Comparison of ENCODE assay signal across 8 cellular contexts in genomic region chr14:88386395-88386794, GRCh38. TPM values are rescaled to one million over a fixed set of nuclear protein-coding genes. Genes with fewer than 3 reads are reported as not detected.
DNase-seq lines count a peak whose midpoint lies in the region; ATAC-seq, FAIRE-seq and TF ChIP-seq lines count a peak whose summit lies in the region.

No MANE protein-coding gene starts in this region.

- H2BK5ac ChIP-seq in trophoblast cell (ENCODE audit: low read depth, low read length, poor library complexity), result no peak overlapping the region

- H3K9me3 ChIP-seq in OCI-LY3 (ENCODE audit: insufficient read depth, low read length), result no peaks in the 10 kb centered on the region
- H3K9me3 ChIP-seq in endothelial cell of umbilical vein (replicated peaks; ENCODE audit: control insufficient read depth, insufficient read depth, low read length), result no peaks in the 10 kb centered on the region
- no peaks in the 10 kb centered on the region for H3K9me3 ChIP-seq in trophoblast cell (ENCODE audit: insufficient read depth, low read depth, low read length)

- no peak overlapping the region for H4K12ac ChIP-seq in trophoblast cell (ENCODE audit: low read depth, low read length)

- peak overlapping the region; percentile 92 for H3K4me2 ChIP-seq in OCI-LY3 (ENCODE audit: low read length)
- H3K4me2 ChIP-seq in endothelial cell of umbilical vein (ENCODE audit: insufficient read depth, low read length), result peak overlapping the region; percentile 94
- peak overlapping the region; percentile 83 for H3K4me2 ChIP-seq in trophoblast cell (ENCODE audit: low read length)

- DNase-seq in endothelial cell of umbilical vein (ENCODE audit: low read depth, low spot score) (no peak), trophoblast cell (no peak), NCI-H774 (lab: John Stamatoyannopoulos, UW) (no peak), activated gamma-delta T cell treated with Interleukin-2 at 50 U/mL for 16 hours (no peak)

- H3K79me1 ChIP-seq in trophoblast cell (ENCODE audit: low read length), result peaks cover 6% of the 10 kb centered on the region

- H3K9ac ChIP-seq in OCI-LY3 (ENCODE audit: low read length) (peak overlapping the region; percentile 71), endothelial cell of umbilical vein (replicated peaks; ENCODE audit: extremely low read depth, insufficient read depth, low read length) (peak overlapping the region; percentile 74), trophoblast cell (ENCODE audit: low read length) (no peak overlapping the region)

- no peak overlapping the region for H4K91ac ChIP-seq in trophoblast cell (ENCODE audit: low read depth, low read length)

- no peak overlapping the region for H2AK5ac ChIP-seq in trophoblast cell (ENCODE audit: low read length)

- H3K9me1 ChIP-seq in endothelial cell of umbilical vein (replicated peaks; ENCODE audit: control insufficient read depth, extremely low read depth, insufficient read depth, low read length), result no peaks in the 10 kb centered on the region

- TF ChIP-seq POLR2A in endothelial cell of umbilical vein (IDR thresholded peaks at IDR 0.05; ENCODE audit: low read depth, low read length), result no peak

- no peak overlapping the region for H3K18ac ChIP-seq in trophoblast cell (ENCODE audit: low read length)

- peak overlapping the region; percentile 98 for H3K4me3 ChIP-seq in GM08714 (ENCODE audit: low read length)
- peak overlapping the region; percentile 88 for H3K4me3 ChIP-seq in OCI-LY3 (ENCODE audit: low read length)
- H3K4me3 ChIP-seq in endothelial cell of umbilical vein (replicated peaks in 1 of 3; ENCODE audit: insufficient read depth in 1 of 3, low read depth in 1 of 3, low read length in 3 of 3), result peak overlapping the region; percentile 87 to 94 (median 88)
- H3K4me3 ChIP-seq in trophoblast cell (ENCODE audit: low read depth, low read length), result no peak overlapping the region

- peaks cover 13% of the 10 kb centered on the region for H3K4me1 ChIP-seq in OCI-LY3 (ENCODE audit: low read length)
- peaks cover 25% of the 10 kb centered on the region for H3K4me1 ChIP-seq in endothelial cell of umbilical vein (ENCODE audit: control insufficient read depth, extremely low read depth, insufficient read depth, low read length)
- H3K4me1 ChIP-seq in trophoblast cell (ENCODE audit: control insufficient read depth in 1 of 2, insufficient read depth in 2 of 2, low read length in 2 of 2), result peaks cover 0 to 2% of the 10 kb centered on the region in 2 experiments

- H3K27me3 ChIP-seq in OCI-LY3 (ENCODE audit: low read depth, low read length) (peaks cover 6% of the 10 kb centered on the region; the same call in 1 of the 2 replicates), endothelial cell of umbilical vein (ENCODE audit: control insufficient read depth in 2 of 2, insufficient read depth in 2 of 2, low read length in 2 of 2) (peaks cover 11 to 22% of the 10 kb centered on the region in 2 experiments), trophoblast cell (ENCODE audit: insufficient read depth, low read length) (no peaks in the 10 kb centered on the region)

- FAIRE-seq in endothelial cell of umbilical vein (lab: Jason Lieb, UNC), result no peak

- intact Hi-C loops in endothelial cell of umbilical vein (cut with micrococcal nuclease), result loop anchor here (5.0 kb wide), 2 partner anchors 166 to 394 kb away; partner anchors contain the start of gene GALC

- H3K14ac ChIP-seq in trophoblast cell (ENCODE audit: low read length), result no peak overlapping the region

- dilution Hi-C loops in endothelial cell of umbilical vein (cut with MboI; ENCODE audit: extremely low pct_ligation_motif_present, low sequenced_read_pairs), result no loop called here

- no peak overlapping the region for H4K8ac ChIP-seq in trophoblast cell (ENCODE audit: low read depth, low read length)

- no peak overlapping the region for H2BK120ac ChIP-seq in trophoblast cell (ENCODE audit: insufficient read depth, low read length, poor library complexity)

- POLR2A ChIA-PET in endothelial cell of umbilical vein (lab: Charles Lee), result no interaction called here

- H3K36me3 ChIP-seq in OCI-LY3 (replicated peaks; ENCODE audit: low read depth, low read length), result no peaks in the 10 kb centered on the region
- no peaks in the 10 kb centered on the region for H3K36me3 ChIP-seq in endothelial cell of umbilical vein (ENCODE audit: control insufficient read depth in 2 of 2, extremely low read depth in 1 of 2, insufficient read depth in 2 of 2, low read length in 2 of 2)
- no peaks in the 10 kb centered on the region for H3K36me3 ChIP-seq in trophoblast cell (ENCODE audit: control insufficient read depth in 1 of 2, insufficient read depth in 2 of 2, low read length in 2 of 2)

- H3K23ac ChIP-seq in trophoblast cell (ENCODE audit: low read length), result no peak overlapping the region

- ATAC-seq in HG03039 (IDR thresholded peaks at IDR 0.05; ENCODE audit: unreplicated experiment) (no peak), HG02623 (IDR thresholded peaks at IDR 0.05; ENCODE audit: unreplicated experiment) (no peak)

- TF ChIP-seq CTCF in OCI-LY3 (IDR thresholded peaks at IDR 0.05; ENCODE audit: low read depth, low read length) (no peak), endothelial cell of umbilical vein (IDR thresholded peaks at IDR 0.05; ENCODE audit: extremely low read depth in 1 of 2, insufficient read depth in 1 of 2, low read depth in 1 of 2, low read length in 2 of 2) (no peak)

- no TSS peak for BruUV-seq in endothelial cell of umbilical vein (replicated peaks; lab: Mats Ljungman, UMichigan)

- WGBS in trophoblast cell (ENCODE audit: extremely low coverage, insufficient coverage, insufficient read length), result no CpG with 5 or more reads among the region's 6 CpGs

- CTCF ChIA-PET in endothelial cell of umbilical vein (lab: Charles Lee), result no interaction called here

- H2BK12ac ChIP-seq in trophoblast cell (ENCODE audit: low read length), result no peak overlapping the region

- H3K79me2 ChIP-seq in OCI-LY3 (ENCODE audit: low read length) (no peaks in the 10 kb centered on the region), endothelial cell of umbilical vein (ENCODE audit: control insufficient read depth, insufficient read depth, low read length) (peaks cover 1% of the 10 kb centered on the region), trophoblast cell (ENCODE audit: control insufficient read depth, insufficient read depth, low read length, poor library complexity) (peaks cover 5% of the 10 kb centered on the region)

- H2AFZ ChIP-seq in OCI-LY3 (ENCODE audit: low read depth, low read length) (peak overlapping the region; percentile 98; the same call in 1 of the 2 replicates), endothelial cell of umbilical vein (ENCODE audit: low read depth, low read length) (peak overlapping the region; percentile 95), trophoblast cell (ENCODE audit: insufficient read depth, low read length, poor library complexity) (no peak overlapping the region)

- H4K20me1 ChIP-seq in OCI-LY3 (ENCODE audit: insufficient read depth, low read length), result no peaks in the 10 kb centered on the region
- no peaks in the 10 kb centered on the region for H4K20me1 ChIP-seq in endothelial cell of umbilical vein (replicated peaks; ENCODE audit: control insufficient read depth, extremely low read depth, insufficient read depth, low read length)

- H3K4ac ChIP-seq in trophoblast cell (ENCODE audit: low read depth, low read length), result no peak overlapping the region

- H3K27ac ChIP-seq in OCI-LY3 (ENCODE audit: low read length) (no peak overlapping the region), endothelial cell of umbilical vein (ENCODE audit: insufficient read depth, low read depth, low read length) (no peak overlapping the region), trophoblast cell (ENCODE audit: low read depth, low read length) (no peak overlapping the region)

TF ChIP-seq in endothelial cell of umbilical vein, 7 proteins besides CTCF, POLR2A, EP300 and RAD21:
- TF ChIP-seq POLR2AphosphoS5 (IDR thresholded peaks at IDR 0.05; ENCODE audit: insufficient read depth, low read depth, low read length), result no peak
- TF ChIP-seq, protein P1, sequence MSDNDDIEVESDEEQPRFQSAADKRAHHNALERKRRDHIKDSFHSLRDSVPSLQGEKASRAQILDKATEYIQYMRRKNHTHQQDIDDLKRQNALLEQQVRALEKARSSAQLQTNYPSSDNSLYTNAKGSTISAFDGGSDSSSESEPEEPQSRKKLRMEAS (IDR thresholded peaks at IDR 0.05; ENCODE audit: insufficient read depth, insufficient read length), result no peak
- TF ChIP-seq FOS (IDR thresholded peaks at IDR 0.05; ENCODE audit: borderline replicate concordance, insufficient read depth, low read length), result no peak
- TF ChIP-seq MYC (IDR thresholded peaks at IDR 0.05; ENCODE audit: low read depth, low read length), result no peak
- TF ChIP-seq JUN (IDR thresholded peaks at IDR 0.05; ENCODE audit: borderline replicate concordance, insufficient read depth, insufficient read length, low read depth), result no peak
- TF ChIP-seq EZH2 (IDR thresholded peaks at IDR 0.05; ENCODE audit: borderline replicate concordance, low read depth, low read length, severe bottlenecking), result no peak
- no peak for TF ChIP-seq GATA2 (IDR thresholded peaks at IDR 0.05; ENCODE audit: insufficient read depth, insufficient read length, low read depth, low read length)

RNA-seq across cellular contexts. Expression of gene SPATA7, which starts 0.9 kb away (rescaled TPM):
- total RNA-seq in endothelial cell of umbilical vein, result 8.4 and 9.7 TPM in 2 replicates
- 4.0 and 4.5 TPM in 2 replicates for polyA plus RNA-seq in endothelial cell of umbilical vein
- polyA plus RNA-seq in endothelial cell of umbilical vein (2011; cell fraction: cytosol; rRNA removed), result 5.6 TPM in 2 replicates
- 14.4 and 17.6 TPM in 2 replicates for polyA plus RNA-seq in endothelial cell of umbilical vein (2011; cell fraction: nucleus; rRNA removed)
- polyA plus RNA-seq in endothelial cell of umbilical vein (2012), result 9.9 and 11.0 TPM in 2 replicates
- polyA minus RNA-seq in endothelial cell of umbilical vein, result 6.3 and 7.0 TPM in 2 replicates
- polyA minus RNA-seq in endothelial cell of umbilical vein (2011; cell fraction: cytosol; rRNA and poly(A)+ RNA removed), result 1.8 TPM
- 12.6 and 14.1 TPM in 2 replicates for polyA minus RNA-seq in endothelial cell of umbilical vein (2011; cell fraction: nucleus; rRNA and poly(A)+ RNA removed)
- 7.2 and 7.6 TPM in 2 replicates for polyA plus RNA-seq in trophoblast cell (2013)
